ENCODE assay signal across 11 cellular contexts in the genomic region with DNA sequence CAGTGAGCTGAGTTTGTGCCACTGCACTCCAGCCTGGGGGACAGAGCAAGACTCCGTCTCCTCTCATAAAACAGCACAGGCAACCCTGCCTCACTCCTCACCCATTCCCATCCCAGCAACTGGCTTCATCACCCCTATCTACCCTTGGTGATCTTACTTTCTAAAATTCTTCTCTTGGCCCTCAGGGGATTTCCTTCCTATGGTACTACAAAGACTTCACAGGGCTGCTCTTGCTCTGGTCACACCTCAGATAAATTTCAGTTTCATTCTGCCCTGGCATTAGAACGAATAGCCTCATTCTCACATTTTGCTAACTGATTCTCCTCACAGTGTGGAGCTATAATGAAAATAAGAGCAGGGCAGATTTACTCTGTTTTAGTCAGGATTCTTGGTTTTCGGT. TPM values are rescaled to one million over a fixed set of nuclear protein-coding genes. Genes with fewer than 3 reads are reported as not detected.
DNase-seq lines count a peak whose midpoint lies in the region; ATAC-seq lines count a peak whose summit lies in the region.
"Had no signal": no experiment of that assay in that cellular context is flagged by ENCODE, and none has a peak within 500 bp of the region (broad histone marks: within the 10 kb centered on the region; RNA-seq: fewer than 3 reads in every experiment).

No MANE protein-coding gene starts in this region.

- H3K4me1 ChIP-seq in naive thymus-derived CD4-positive, alpha-beta T cell (ENCODE audit: control insufficient read depth in 2 of 2, insufficient read depth in 2 of 2, low read length in 2 of 2): no peaks in the 10 kb centered on the region

- intact Hi-C loops in naive thymus-derived CD4-positive, alpha-beta T cell (cut with micrococcal nuclease): loop anchor here (5.0 kb wide), 2 partner anchors 1071 to 1431 kb away; no protein-coding TSS in a partner anchor

- peak overlapping the region in 4 of 9 donors; percentile 9 to 26 (median 20) for H3K27ac Mint-ChIP-seq in naive thymus-derived CD4-positive, alpha-beta T cell

- CTCF ChIA-PET in naive thymus-derived CD4-positive, alpha-beta T cell (lab: Charles Lee): interaction anchor here (0.5 to 4.6 kb wide), 7 partner anchors 9 to 1090 kb away, joined by 3 to 45 read pairs (median 13); no protein-coding TSS in a partner anchor

- DNase-seq in naive thymus-derived CD4-positive, alpha-beta T cell: no peak
- DNase-seq in NCI-H446 (lab: John Stamatoyannopoulos, UW) (no peak), NK-92 (lab: John Stamatoyannopoulos, UW; ENCODE audit: unreplicated experiment) (no peak), NCI-H1694 treated with DMSO at 0.1 percent for 48 hours (lab: John Stamatoyannopoulos, UW) (no peak), NCI-H526 treated with DMSO at 0.1 percent for 48 hours (lab: John Stamatoyannopoulos, UW) (no peak)
- DNase-seq: activated CD8-positive, alpha-beta memory T cell treated with anti-CD3 and anti-CD28 coated beads, Interleukin-2, amount 50 U/mL, for 4 hours; DMS79 treated with DMSO at 0.1 percent for 48 hours had no signal

- no peaks in the 10 kb centered on the region for H3K36me3 Mint-ChIP-seq in naive thymus-derived CD4-positive, alpha-beta T cell

- no peaks in the 10 kb centered on the region for H3K36me3 ChIP-seq in naive thymus-derived CD4-positive, alpha-beta T cell (ENCODE audit: control insufficient read depth in 2 of 3, insufficient read depth in 3 of 3, low read length in 3 of 3)

- H3K4me3 ChIP-seq in naive thymus-derived CD4-positive, alpha-beta T cell (ENCODE audit: low read length): no peak overlapping the region

- peaks cover 0 to 8% (median 0%) of the 10 kb centered on the region in 5 donors for H3K27me3 Mint-ChIP-seq in naive thymus-derived CD4-positive, alpha-beta T cell

- no peaks in the 10 kb centered on the region for H3K9me3 ChIP-seq in naive thymus-derived CD4-positive, alpha-beta T cell (ENCODE audit: control insufficient read depth in 2 of 3, low read length in 3 of 3)

- H3K27ac ChIP-seq in naive thymus-derived CD4-positive, alpha-beta T cell (ENCODE audit: low read depth, low read length): no peak overlapping the region
- H3K27ac ChIP-seq: HL-60 had no signal

- H3K4me3 Mint-ChIP-seq in naive thymus-derived CD4-positive, alpha-beta T cell: peak overlapping the region in 3 of 10 donors; percentile 11 to 52 (median 19)

- H3K9me3 Mint-ChIP-seq in naive thymus-derived CD4-positive, alpha-beta T cell: peaks cover 0 to 5% (median 0%) of the 10 kb centered on the region in 11 donors

- peaks cover 8 to 24% (median 16%) of the 10 kb centered on the region in 7 donors for H3K4me1 Mint-ChIP-seq in naive thymus-derived CD4-positive, alpha-beta T cell

- ATAC-seq in GM18868 (IDR thresholded peaks at IDR 0.05; ENCODE audit: unreplicated experiment) (peak; percentile 94), GM21576 (IDR thresholded peaks at IDR 0.05; ENCODE audit: unreplicated experiment) (peak; percentile 95), HG03159 (IDR thresholded peaks at IDR 0.05; ENCODE audit: unreplicated experiment) (peak; percentile 85)
- ATAC-seq in naive thymus-derived CD4-positive, alpha-beta T cell: peak; percentile 55

- POLR2A ChIA-PET in naive thymus-derived CD4-positive, alpha-beta T cell (lab: Charles Lee): interaction anchor here (0.7 to 1.4 kb wide), 2 partner anchors 9 to 101 kb away, joined by 3 to 4 read pairs; no protein-coding TSS in a partner anchor

- H3K27me3 ChIP-seq in naive thymus-derived CD4-positive, alpha-beta T cell (ENCODE audit: control insufficient read depth in 2 of 2, insufficient read depth in 2 of 2, low read length in 2 of 2): no peaks in the 10 kb centered on the region

RNA-seq across cellular contexts. Expression of gene CRBN, which starts 22.1 kb away (rescaled TPM):
- total RNA-seq in naive thymus-derived CD4-positive, alpha-beta T cell: 100 to 1,000 TPM in 4 of 5 experiments, 10 to 100 TPM in 1; 69.1 to 169 (median 134) TPM
- polyA plus RNA-seq in naive thymus-derived CD4-positive, alpha-beta T cell: 100 to 1,000 TPM; 171 to 198 TPM
